Comparison of ENCODE assay signal across 19 cellular contexts in the genomic region with DNA sequence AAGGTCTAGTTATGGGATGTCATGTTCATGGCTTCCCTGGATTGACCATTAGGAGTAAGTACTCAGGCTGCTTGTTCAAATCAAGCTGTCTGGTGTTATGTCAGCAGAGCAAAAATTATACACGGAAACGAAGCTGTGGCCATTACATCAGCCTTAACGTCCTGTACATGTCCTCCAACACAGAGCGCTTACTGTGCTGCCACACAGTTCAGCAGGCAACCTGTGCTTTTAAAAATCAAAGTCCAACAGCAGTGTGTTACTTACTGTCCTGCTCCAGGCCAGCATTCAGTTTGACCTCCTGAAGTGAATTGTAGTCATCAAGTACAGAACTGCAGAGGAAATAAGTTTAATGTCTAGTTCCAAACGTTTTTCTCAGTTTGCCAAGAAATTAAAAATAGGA. TPM values are rescaled to one million over a fixed set of nuclear protein-coding genes. Genes with fewer than 3 reads are reported as not detected.
A peak's percentile ranks its signal among the peaks of the same experiment; 100 is the strongest.
DNase-seq lines count a peak whose midpoint lies in the region; TF ChIP-seq lines count a peak whose summit lies in the region.
"Had no signal": no experiment of that assay in that cellular context is flagged by ENCODE, and none has a peak within 500 bp of the region (broad histone marks: within the 10 kb centered on the region; RNA-seq: fewer than 3 reads in every experiment).

No MANE protein-coding gene starts in this region.

- in situ Hi-C loops in G401 (cut with HindIII; ENCODE audit: low sequenced_read_pairs), result no loop called here

- no peak overlapping the region for H3K4me3 ChIP-seq in coronary artery

- TF ChIP-seq CTCF in coronary artery (IDR thresholded peaks at IDR 0.05), result no peak

- H3K27ac ChIP-seq in coronary artery, result peak overlapping the region; percentile 11 to 24

- DNase-seq in G401 (ENCODE audit: low spot score), result peak; percentile 20
- peak; percentile 1 for DNase-seq in NCI-H69 (lab: John Stamatoyannopoulos, UW)
- DNase-seq in coronary artery (ENCODE audit: low spot score), result no peak
- DNase-seq in UCSD-AML1 (lab: John Stamatoyannopoulos, UW; ENCODE audit: unreplicated experiment), result no peak
- DNase-seq in T-helper 1 cell, result no peak
- no peak for DNase-seq in kidney glomerular epithelial cell (lab: John Stamatoyannopoulos, UW)
- DNase-seq: ACHN; BE2C; C1 segment of cervical spinal cord; CD4-positive, CD25-positive, alpha-beta regulatory T cell; CD8-positive, alpha-beta memory T cell; COR-L47; DMS 273 treated with DMSO at 0.1 percent for 48 hours; DMS53; DND-41; EL; H9 had no signal

RNA-seq across cellular contexts. Expression of a gene that starts 46.0 kb away (rescaled TPM):
- not detected in 2 replicates for total RNA-seq in G401 (2014; rRNA removed; shearing (Covaris generic))
- total RNA-seq: A172, H1, H9 had no signal

Comparison
In these comparisons a context has a peak if more than half of its experiments do, and no peak if none do; other contexts are left out.
1. DNase-seq: peak in G401 (single experiment) and NCI-H69 (single experiment); none in coronary artery (single experiment), UCSD-AML1 (single experiment), T-helper 1 cell (0 of 5) and kidney glomerular epithelial cell (single experiment).